ENCODE assay signal across 8 cellular contexts in genomic region chr6:130365166-130366010, GRCh38. TPM values are rescaled to one million over a fixed set of nuclear protein-coding genes. Genes with fewer than 3 reads are reported as not detected.
A peak's percentile ranks its signal among the peaks of the same experiment; 100 is the strongest.
DNase-seq lines count a peak whose midpoint lies in the region; ATAC-seq, FAIRE-seq and TF ChIP-seq lines count a peak whose summit lies in the region.

No MANE protein-coding gene starts in this region.

- H3K4me2 ChIP-seq in Karpas-422 (ENCODE audit: low read depth, low read length, poor library complexity, severe bottlenecking), result no peak overlapping the region

- TF ChIP-seq CTCF in HL-60 (IDR thresholded peaks at IDR 0.05; ENCODE audit: insufficient read depth, low read length), result no peak
- peak; percentile 73 for TF ChIP-seq CTCF in WTC11 (IDR thresholded peaks at IDR 0.05)
- peak; percentile 65 for TF ChIP-seq CTCF in colonic mucosa (IDR thresholded peaks at IDR 0.05)

- H3K4me1 ChIP-seq in ACC112 (ENCODE audit: control insufficient read depth, insufficient read depth, low read length, unreplicated experiment) (no peaks in the 10 kb centered on the region), colonic mucosa (no peaks in the 10 kb centered on the region), Karpas-422 (ENCODE audit: low read length) (no peaks in the 10 kb centered on the region)

- POLR2A ChIA-PET in WTC11 (lab: Charles Lee), result no interaction called here

- no peak overlapping the region for H3K27ac Mint-ChIP-seq in WTC11

- peak overlapping the region; percentile 88 for H3K4me3 Mint-ChIP-seq in WTC11

- H3K9me3 Mint-ChIP-seq in WTC11, result peaks cover 7% of the 10 kb centered on the region

- peak; percentile 71 for FAIRE-seq in GM19239 (lab: Jason Lieb, UNC)

- H3K4me1 Mint-ChIP-seq in WTC11, result peaks cover 39% of the 10 kb centered on the region

- DNase-seq in GM19239 (ENCODE audit: insufficient read length, low spot score) (peak; percentile 40), HL-60 (ENCODE audit: low read depth in 1 of 2, low spot score in 1 of 2) (peak in 1 of 2 experiments; percentile 6), WTC11 (ENCODE audit: low spot score) (peak; percentile 90), colonic mucosa (peak; percentile 70), left lobe of liver (ENCODE audit: low spot score) (peak; percentile 43), Karpas-422 (no peak)
- peak; percentile 40 for DNase-seq in stimulated activated CD4-positive, alpha-beta T cell treated with anti-CD3 and anti-CD28 coated beads, Interleukin-4, amount 100 ng/mL, for 24 hours

- CTCF ChIA-PET in WTC11 (lab: Charles Lee), result interaction anchor here (0.6 to 2.0 kb wide), 19 partner anchors 9 to 797 kb away, joined by 3 to 15 read pairs (median 4); no protein-coding TSS in a partner anchor

- ATAC-seq in WTC11, result peak; percentile 77
- peak; percentile 63 for ATAC-seq in left lobe of liver

- H3K9ac ChIP-seq in colonic mucosa (ENCODE audit: low read depth in 2 of 2, low read length in 2 of 2) (peak overlapping the region; percentile 73 to 88), Karpas-422 (ENCODE audit: low read length) (no peak overlapping the region)

- H2AFZ ChIP-seq in ACC112 (ENCODE audit: low read length, unreplicated experiment) (peak overlapping the region; percentile 84), Karpas-422 (ENCODE audit: low read length) (no peak overlapping the region)

- H3K79me2 ChIP-seq in ACC112 (ENCODE audit: control insufficient read depth, insufficient read depth, low read length, unreplicated experiment), result peaks cover 4% of the 10 kb centered on the region
- no peaks in the 10 kb centered on the region for H3K79me2 ChIP-seq in Karpas-422 (ENCODE audit: low read length)

- H3K4me3 ChIP-seq in ACC112 (ENCODE audit: low read depth, low read length) (peak overlapping the region; percentile 82), HL-60 (replicated peaks; ENCODE audit: insufficient read depth, low read length) (peak overlapping the region; percentile 0; the same call in 1 of the 2 replicates), colonic mucosa (peak overlapping the region; percentile 72), Karpas-422 (ENCODE audit: low read length) (no peak overlapping the region)

- no peaks in the 10 kb centered on the region for H4K20me1 ChIP-seq in Karpas-422 (ENCODE audit: insufficient read depth, low read depth, low read length)

- H3K36me3 ChIP-seq in ACC112 (ENCODE audit: insufficient read depth, low read length) (no peaks in the 10 kb centered on the region), colonic mucosa (no peaks in the 10 kb centered on the region), Karpas-422 (ENCODE audit: insufficient read depth, low read length) (no peaks in the 10 kb centered on the region)

- H3K9me3 ChIP-seq in colonic mucosa (no peaks in the 10 kb centered on the region), Karpas-422 (ENCODE audit: low read length) (no peaks in the 10 kb centered on the region)

- H3K27me3 ChIP-seq in ACC112 (ENCODE audit: insufficient read depth, low read length) (peaks cover 13% of the 10 kb centered on the region; the same call in 1 of the 2 replicates), HL-60 (ENCODE audit: insufficient read depth, poor library complexity, severe bottlenecking) (peaks cover 46% of the 10 kb centered on the region), colonic mucosa (no peaks in the 10 kb centered on the region), Karpas-422 (ENCODE audit: low read length) (no peaks in the 10 kb centered on the region)

- H3K9me2 ChIP-seq in Karpas-422 (replicated peaks; ENCODE audit: insufficient read depth, low read length), result no peaks in the 10 kb centered on the region

- H3K27me3 Mint-ChIP-seq in WTC11 (ENCODE audit: low read depth), result peaks cover 2% of the 10 kb centered on the region

- H3K36me3 Mint-ChIP-seq in WTC11, result peaks cover 5% of the 10 kb centered on the region

- H3K27ac ChIP-seq in ACC112 (ENCODE audit: low read depth, low read length) (no peak overlapping the region), HL-60 (replicated peaks) (no peak overlapping the region), colonic mucosa (peak overlapping the region; percentile 72), Karpas-422 (ENCODE audit: low read length) (no peak overlapping the region)

- intact Hi-C loops in colonic mucosa (cut with DNase I), result no loop called here

TF ChIP-seq in WTC11, 78 proteins besides CTCF, POLR2A, EP300 and RAD21 (continues in another document):
- peak; percentile 81 for TF ChIP-seq E2F5 (CRISPR knock-in tag; IDR thresholded peaks at IDR 0.05)
- 0 out of 2 replicates have a peak, but pooled peaks have one; percentile 49 for TF ChIP-seq ELF4 (CRISPR knock-in tag; IDR thresholded peaks at IDR 0.05; ENCODE audit: low read depth)
- TF ChIP-seq IRF2 (CRISPR knock-in tag; IDR thresholded peaks at IDR 0.05; ENCODE audit: borderline replicate concordance, low read depth), result no peak
- TF ChIP-seq ATF6 (CRISPR knock-in tag; IDR thresholded peaks at IDR 0.05), result no peak
- peak; percentile 62; the same call in 1 of the 2 replicates for TF ChIP-seq ETV6 (CRISPR knock-in tag; IDR thresholded peaks at IDR 0.05)
- no peak for TF ChIP-seq ERG (CRISPR knock-in tag; IDR thresholded peaks at IDR 0.05)
- TF ChIP-seq AFF4 (CRISPR knock-in tag; IDR thresholded peaks at IDR 0.05; ENCODE audit: borderline replicate concordance), result 0 out of 2 replicates have a peak, but pooled peaks have one; percentile 37
- no peak for TF ChIP-seq EMX1 (CRISPR knock-in tag; IDR thresholded peaks at IDR 0.05)
- no peak for TF ChIP-seq ATF3 (CRISPR knock-in tag; conservative IDR thresholded peaks at IDR 0.05)
- TF ChIP-seq CBFB (CRISPR knock-in tag; IDR thresholded peaks at IDR 0.05; ENCODE audit: low read depth), result no peak
- 0 out of 2 replicates have a peak, but pooled peaks have one; percentile 55 for TF ChIP-seq FOXK1 (CRISPR knock-in tag; IDR thresholded peaks at IDR 0.05)

RNA-seq across cellular contexts. Expression of gene TMEM200A, which starts 0.4 kb away (rescaled TPM):
- 10.4 to 11.2 TPM (median 11.0 TPM) in 3 replicates for total RNA-seq in WTC11 (2021)
- total RNA-seq in colonic mucosa, result 10 to 100 TPM; 20.4 to 51.4 TPM
- total RNA-seq in left lobe of liver, result 0.10 TPM
- total RNA-seq in Karpas-422 (2014; rRNA removed; shearing (Covaris generic); ENCODE audit: low replicate concordance), result not detected in 2 replicates

Comparison
In these comparisons a context has a peak if more than half of its experiments do, and no peak if none do; other contexts are left out.
1. RNA of gene TMEM200A, which starts 0.4 kb away (total RNA-seq): 20.4 to 51.4 TPM in colonic mucosa and 10.4 to 11.2 TPM in WTC11; 0.10 TPM in left lobe of liver (single experiment) and not detected in Karpas-422; every median in the first group is over 10 times any median in the second.